In genomic region chr22:42995654-42996053, GRCh38 we compare ENCODE assay signal across 8 cellular contexts. TPM values are rescaled to one million over a fixed set of nuclear protein-coding genes. Genes with fewer than 3 reads are reported as not detected.
A peak's percentile ranks its signal among the peaks of the same experiment; 100 is the strongest.
DNase-seq lines count a peak whose midpoint lies in the region; ATAC-seq and TF ChIP-seq lines count a peak whose summit lies in the region.
"Not testable (repeated sequence)": the region's sequence is repeated elsewhere in the genome, so short reads cannot be mapped to it uniquely, and the experiment has no call there.

No MANE protein-coding gene starts in this region.

- not testable (repeated sequence) for TF ChIP-seq CTCF in mammary epithelial cell (conservative IDR thresholded peaks at IDR 0.05 in 1 of 2, IDR thresholded peaks at IDR 0.05 in 1 of 2; ENCODE audit: extremely low read depth in 1 of 2, insufficient read depth in 1 of 2, low read depth in 1 of 2, low read length in 2 of 2); heart left ventricle (IDR thresholded peaks at IDR 0.05); progenitor cell of endocrine pancreas (IDR thresholded peaks at IDR 0.05; ENCODE audit: unreplicated experiment)

- not testable (repeated sequence) for TF ChIP-seq POLR2A in heart left ventricle (IDR thresholded peaks at IDR 0.05)

- not testable (repeated sequence) for BruUV-seq in mammary epithelial cell (replicated peaks; lab: Mats Ljungman, UMichigan)

- not testable (repeated sequence) for H4K20me1 ChIP-seq in GM23248 (ENCODE audit: insufficient read depth); mammary epithelial cell (ENCODE audit: insufficient read depth, low read length)

- H3K79me1 ChIP-seq in mesenchymal stem cell (replicated peaks; ENCODE audit: low read length, poor library complexity, severe bottlenecking), result not testable (repeated sequence)

- DNase-seq in GM23248; SJSA1 (ENCODE audit: low read depth in 1 of 2, low spot score in 2 of 2); mammary epithelial cell; heart left ventricle; mesenchymal stem cell; progenitor cell of endocrine pancreas (ENCODE audit: low spot score, unreplicated experiment): not testable (repeated sequence)
- peak in 1 of 2 donors; percentile 13 for DNase-seq in aorta

- ATAC-seq in heart left ventricle; aorta (ENCODE audit: low FRiP score): not testable (repeated sequence)

- H3K9ac ChIP-seq in GM23248, result peak overlapping the region; percentile 80
- H3K9ac ChIP-seq in mammary epithelial cell (ENCODE audit: insufficient read depth, low read length), result not testable (repeated sequence)
- peak overlapping the region; percentile 81 for H3K9ac ChIP-seq in mesenchymal stem cell (ENCODE audit: low read length)
- peak overlapping the region; percentile 85 to 86 for H3K9ac ChIP-seq in stomach smooth muscle (ENCODE audit: low read length in 2 of 2)

- H3K4me1 Mint-ChIP-seq in progenitor cell of endocrine pancreas (ENCODE audit: low read depth), result peaks cover 21% of the 10 kb centered on the region

- H3K4me3 Mint-ChIP-seq in progenitor cell of endocrine pancreas (ENCODE audit: low read depth), result not testable (repeated sequence)

- H3K27me3 Mint-ChIP-seq in progenitor cell of endocrine pancreas, result not testable (repeated sequence)

- not testable (repeated sequence) for H3K4ac ChIP-seq in mesenchymal stem cell (ENCODE audit: low read depth in 1 of 2, low read length in 2 of 2)

- not testable (repeated sequence) for H3K18ac ChIP-seq in mesenchymal stem cell (ENCODE audit: low read depth in 1 of 2, low read length in 2 of 2)

- H3K27me3 ChIP-seq in GM23248 (replicated peaks; ENCODE audit: insufficient read depth); SJSA1 (replicated peaks); mammary epithelial cell (ENCODE audit: insufficient read depth, low read length); heart left ventricle; mesenchymal stem cell (ENCODE audit: control insufficient read depth in 1 of 2, insufficient read depth in 1 of 2, low read length in 2 of 2); stomach smooth muscle (ENCODE audit: control insufficient read depth in 1 of 2, insufficient read depth in 2 of 2, low read length in 2 of 2); aorta (ENCODE audit: control insufficient read depth in 1 of 2, insufficient read depth in 2 of 2, low read length in 1 of 2): not testable (repeated sequence)

- peak overlapping the region; percentile 60 for H2AK5ac ChIP-seq in mesenchymal stem cell (ENCODE audit: low read length, severe bottlenecking)

- intact Hi-C loops in mammary epithelial cell (cut with micrococcal nuclease); heart left ventricle (cut with DNase I): not testable (repeated sequence)
- intact Hi-C loops in aorta (cut with DNase I), result loop anchor here in 1 of 2 donors (5.0 kb wide), 1 partner anchor 63 kb away; no protein-coding TSS in a partner anchor

- not testable (repeated sequence) for H3K9me3 ChIP-seq in GM23248 (ENCODE audit: low read depth); SJSA1 (replicated peaks); mammary epithelial cell (replicated peaks; ENCODE audit: insufficient read depth, low read length); heart left ventricle; mesenchymal stem cell (ENCODE audit: control insufficient read depth, low read length); stomach smooth muscle (ENCODE audit: control insufficient read depth in 2 of 2, low read length in 2 of 2); aorta (ENCODE audit: control insufficient read depth, low read length)

- H3K4me1 ChIP-seq in GM23248 (ENCODE audit: insufficient read depth) (peaks cover 88% of the 10 kb centered on the region), SJSA1 (replicated peaks) (peaks cover 94% of the 10 kb centered on the region), mammary epithelial cell (ENCODE audit: insufficient read depth, low read length) (peaks cover 67% of the 10 kb centered on the region), heart left ventricle (peaks cover 4 to 88% (median 51%) of the 10 kb centered on the region in 12 donors), mesenchymal stem cell (ENCODE audit: control insufficient read depth, insufficient read depth, low read depth, low read length) (peaks cover 31% of the 10 kb centered on the region), stomach smooth muscle (ENCODE audit: control insufficient read depth, insufficient read depth, low read length) (peaks cover 68% of the 10 kb centered on the region)
- H3K4me1 ChIP-seq in aorta (ENCODE audit: control insufficient read depth in 1 of 2, insufficient read depth in 2 of 2, low read length in 2 of 2), result not testable (repeated sequence)

- not testable (repeated sequence) for H3K14ac ChIP-seq in mesenchymal stem cell (ENCODE audit: low read length in 2 of 2)

- H3K27ac Mint-ChIP-seq in progenitor cell of endocrine pancreas, result peak overlapping the region; percentile 76

- not testable (repeated sequence) for H4K8ac ChIP-seq in mesenchymal stem cell (ENCODE audit: low read length)

- H2BK120ac ChIP-seq in mesenchymal stem cell (ENCODE audit: low read depth, low read length), result not testable (repeated sequence)

- H3K27ac ChIP-seq in GM23248, result peak overlapping the region; percentile 93
- peak overlapping the region; percentile 51 for H3K27ac ChIP-seq in SJSA1
- H3K27ac ChIP-seq in mammary epithelial cell (ENCODE audit: insufficient read depth, low read depth, low read length), result peak overlapping the region; percentile 49
- peak overlapping the region in 11 of 12 donors; percentile 36 to 86 (median 58) for H3K27ac ChIP-seq in heart left ventricle
- H3K27ac ChIP-seq in mesenchymal stem cell (ENCODE audit: low read length, poor library complexity, severe bottlenecking), result peak overlapping the region; percentile 91
- H3K27ac ChIP-seq in stomach smooth muscle (ENCODE audit: low read length), result peak overlapping the region; percentile 96
- peak overlapping the region; percentile 58 to 89 for H3K27ac ChIP-seq in aorta (ENCODE audit: low read depth in 1 of 2, low read length in 2 of 2)

- WGBS in GM23248 (ENCODE audit: low coverage in 1 of 2, low lambda C conversion rate in 2 of 2, missing lambda C conversion rate in 2 of 2), 2 experiments, result 80 to 84% methylated on average over 7 of the region's 7 CpGs
- 96% methylated on average over 4 of the region's 7 CpGs for WGBS in mammary epithelial cell (ENCODE audit: low coverage, missing lambda C conversion rate)
- WGBS in heart left ventricle, 4 donors, result 79 to 88% (median 80%) methylated on average over 7 of the region's 7 CpGs
- WGBS in mesenchymal stem cell, result 86% methylated on average over 6 of the region's 7 CpGs
- 59 to 69% methylated on average over 7 of the region's 7 CpGs for WGBS in aorta, 2 donors

- peak overlapping the region; percentile 61; the same call in 1 of the 2 replicates for H3K4me3 ChIP-seq in GM23248
- H3K4me3 ChIP-seq in SJSA1; mammary epithelial cell (replicated peaks in 1 of 3; ENCODE audit: insufficient read depth in 1 of 3, low read depth in 2 of 3, low read length in 3 of 3); heart left ventricle; aorta (ENCODE audit: low read length in 2 of 2): not testable (repeated sequence)
- H3K4me3 ChIP-seq in mesenchymal stem cell (ENCODE audit: insufficient read depth in 1 of 2, low read depth in 1 of 2, low read length in 2 of 2), result peak overlapping the region in 1 of 2 experiments; percentile 65
- peak overlapping the region; percentile 65 to 77 for H3K4me3 ChIP-seq in stomach smooth muscle (ENCODE audit: low read length in 2 of 2)

- CTCF ChIA-PET in mammary epithelial cell (lab: Charles Lee; ENCODE audit: low non-redundant PET), result interaction anchor here (0.5 to 0.6 kb wide), 2 partner anchors 19 to 38 kb away, joined by 3 to 5 read pairs; partner anchors contain the start of gene PACSIN2

- not testable (repeated sequence) for H3K36me3 ChIP-seq in GM23248 (ENCODE audit: low read depth); SJSA1; mammary epithelial cell (ENCODE audit: insufficient read depth, low read length); heart left ventricle; mesenchymal stem cell (ENCODE audit: control insufficient read depth in 1 of 2, insufficient read depth in 2 of 2, low read depth in 1 of 2, low read length in 2 of 2); stomach smooth muscle (ENCODE audit: control insufficient read depth in 2 of 2, insufficient read depth in 2 of 2, low read length in 2 of 2); aorta (ENCODE audit: control insufficient read depth in 1 of 2, insufficient read depth in 2 of 2, low read length in 1 of 2)

- not testable (repeated sequence) for H3K23ac ChIP-seq in mesenchymal stem cell (ENCODE audit: low read length in 2 of 2)

- peak overlapping the region; percentile 22 to 81 for H2BK12ac ChIP-seq in mesenchymal stem cell (ENCODE audit: low read length in 2 of 2)

- H3K4me2 ChIP-seq in GM23248 (ENCODE audit: unreplicated experiment) (peak overlapping the region; percentile 87), mammary epithelial cell (ENCODE audit: insufficient read depth, low read depth, low read length) (peak overlapping the region; percentile 61)
- not testable (repeated sequence) for H3K4me2 ChIP-seq in mesenchymal stem cell (ENCODE audit: low read length, poor library complexity, severe bottlenecking)

- H3K36me3 Mint-ChIP-seq in progenitor cell of endocrine pancreas (ENCODE audit: insufficient read depth), result not testable (repeated sequence)

- H3K9me2 ChIP-seq in GM23248 (ENCODE audit: insufficient read depth), result not testable (repeated sequence)

- not testable (repeated sequence) for H2BK5ac ChIP-seq in mesenchymal stem cell (ENCODE audit: low read depth, low read length, poor library complexity, severe bottlenecking)

- in situ Hi-C loops in GM23248 (cut with MboI); mammary epithelial cell (cut with MboI; ENCODE audit: low sequenced_read_pairs in 2 of 2): not testable (repeated sequence)

- peaks cover 93% of the 10 kb centered on the region for H3K79me2 ChIP-seq in GM23248 (ENCODE audit: insufficient read depth)
- peaks cover 97% of the 10 kb centered on the region for H3K79me2 ChIP-seq in mammary epithelial cell (ENCODE audit: insufficient read depth, low read length)

- not testable (repeated sequence) for H3K9me3 Mint-ChIP-seq in progenitor cell of endocrine pancreas (ENCODE audit: low read depth)

- not testable (repeated sequence) for H2BK15ac ChIP-seq in mesenchymal stem cell (ENCODE audit: low read depth, poor library complexity, severe bottlenecking)

- H4K91ac ChIP-seq in mesenchymal stem cell (ENCODE audit: low read length), result not testable (repeated sequence)

- dilution Hi-C loops in mammary epithelial cell (cut with HindIII; ENCODE audit: low sequenced_read_pairs), result not testable (repeated sequence)

- not testable (repeated sequence) for H2AFZ ChIP-seq in GM23248; mammary epithelial cell (ENCODE audit: low read depth, low read length); mesenchymal stem cell (ENCODE audit: low read depth, low read length)

- peaks cover 66% of the 10 kb centered on the region for H3F3A ChIP-seq in GM23248 (ENCODE audit: insufficient read depth)

RNA-seq across cellular contexts. Expression of gene PACSIN2, which starts 19.3 kb away (rescaled TPM):
- 35.5 and 43.7 TPM in 2 replicates for total RNA-seq in GM23248 (2014; rRNA removed; shearing (Covaris generic))
- polyA plus RNA-seq in GM23248 (2016; fragmentation: Nextera tagmentation; extraction: Ambion mirVana), result 36.0 and 36.5 TPM in 2 replicates
- total RNA-seq in SJSA1 (2014; rRNA removed; shearing (Covaris generic)), result 98.3 and 100 TPM in 2 replicates
- 10 to 100 TPM; 69.8 to 80.0 TPM for total RNA-seq in mammary epithelial cell
- polyA plus RNA-seq in mammary epithelial cell, result 64.2 TPM
- 37.8 TPM for polyA minus RNA-seq in mammary epithelial cell
- total RNA-seq in heart left ventricle, result 10 to 100 TPM; 42.5 to 87.1 (median 59.3) TPM
- 10 to 100 TPM; 26.5 to 60.4 TPM for polyA plus RNA-seq in heart left ventricle
- polyA plus RNA-seq in mesenchymal stem cell (2013, experiment 1 of 2), result 33.2 TPM
- polyA plus RNA-seq in mesenchymal stem cell (2013, experiment 2 of 2), result 35.1 TPM
- 53.9 and 61.0 TPM in 2 replicates for total RNA-seq in progenitor cell of endocrine pancreas
- total RNA-seq in aorta, result 100 to 1,000 TPM in 1 of 2 donors, 10 to 100 TPM in 1; 59.1 to 127 TPM
- polyA plus RNA-seq in aorta, result 100 to 1,000 TPM in 1 of 2 donors, 10 to 100 TPM in 1; 50.5 to 110 TPM
